Comparison of ENCODE assay signal across 1 cellular context in genomic region chr19:44005968-44006367, GRCh38.
TF ChIP-seq lines count a peak whose summit lies in the region.

No MANE protein-coding gene starts in this region.

TF ChIP-seq in IMR-90, 13 proteins besides CTCF, POLR2A, EP300 and RAD21:
- TF ChIP-seq CEBPB (IDR thresholded peaks at IDR 0.05; ENCODE audit: low read depth, low read length) (peak; percentile 78), CHD1 (IDR thresholded peaks at IDR 0.05; ENCODE audit: low read depth, low read length) (no peak)
